In the genomic region with DNA sequence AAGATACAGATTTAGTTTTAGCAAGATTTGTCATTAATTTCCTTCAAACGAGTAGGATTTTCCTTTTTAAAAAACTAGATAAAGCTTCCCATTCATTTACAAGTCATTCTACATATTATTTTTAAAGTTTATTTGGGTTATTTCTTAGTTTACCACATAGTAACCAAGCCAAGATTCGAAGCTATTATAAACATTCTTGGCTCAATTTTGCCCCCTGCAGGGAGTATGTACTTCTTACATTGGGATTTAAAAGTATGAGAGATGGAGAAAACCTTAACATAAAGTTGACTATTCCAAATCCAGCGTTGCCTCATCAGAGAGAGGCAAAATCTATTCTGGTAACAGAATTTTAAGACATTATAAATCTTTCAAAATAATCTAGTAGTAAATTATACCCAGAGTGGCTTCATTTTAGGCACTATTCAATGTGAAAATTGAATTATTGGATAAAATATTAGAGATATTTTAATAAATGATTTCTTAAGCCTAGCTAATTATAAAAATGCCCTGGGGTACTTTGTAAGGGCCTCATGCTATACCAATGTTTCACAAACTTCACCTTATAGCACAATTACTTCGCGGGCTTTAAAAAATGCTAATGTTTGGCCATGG, we compare ENCODE assay signal across 9 cellular contexts. TPM values are rescaled to one million over a fixed set of nuclear protein-coding genes. Genes with fewer than 3 reads are reported as not detected.
DNase-seq lines count a peak whose midpoint lies in the region; ATAC-seq and TF ChIP-seq lines count a peak whose summit lies in the region.
"Had no signal": no experiment of that assay in that cellular context is flagged by ENCODE, and none has a peak within 500 bp of the region (broad histone marks: within the 10 kb centered on the region; RNA-seq: fewer than 3 reads in every experiment).

No MANE protein-coding gene starts in this region.

- H3K4me1 ChIP-seq in Caco-2 = no peaks in the 10 kb centered on the region
- peaks cover 35% of the 10 kb centered on the region for H3K4me1 ChIP-seq in iPS-18a (ENCODE audit: control insufficient read depth, low read depth, low read length)

- H3K9me3 Mint-ChIP-seq in Caco-2 (ENCODE audit: unreplicated experiment) = peaks cover 24% of the 10 kb centered on the region

- no peaks in the 10 kb centered on the region for H3K27me3 ChIP-seq in Caco-2 (replicated peaks; ENCODE audit: control insufficient read depth, insufficient read depth, low read length)
- no peaks in the 10 kb centered on the region for H3K27me3 ChIP-seq in iPS-18a (ENCODE audit: control insufficient read depth, insufficient read depth, low read length)

- POLR2A ChIA-PET in Caco-2 (lab: Charles Lee) (no interaction called here), HEK293T (lab: Yijun Ruan, JAX) (no interaction called here)

- H3K36me3 ChIP-seq in Caco-2 (ENCODE audit: control insufficient read depth, insufficient read depth, low read length) (no peaks in the 10 kb centered on the region), iPS-18a (ENCODE audit: control insufficient read depth, low read depth, low read length) (no peaks in the 10 kb centered on the region)

- H3K9me3 ChIP-seq in Caco-2 (peaks cover 8% of the 10 kb centered on the region), iPS-18a (ENCODE audit: control insufficient read depth, low read depth, low read length) (peaks cover 1% of the 10 kb centered on the region)

- CTCF ChIA-PET in Caco-2 (lab: Charles Lee) (interaction anchor here (0.6 to 0.8 kb wide), 3 partner anchors 342 to 935 kb away, joined by 3 read pairs; a partner anchor contains a TSS), HEK293T (lab: Yijun Ruan, JAX) (interaction anchor here (0.6 kb wide), 1 partner anchor 623 kb away, joined by 6 read pairs; no protein-coding TSS in a partner anchor)

- H3K4me3 Mint-ChIP-seq in Caco-2 (ENCODE audit: unreplicated experiment) = no peak overlapping the region
- H3K4me3 Mint-ChIP-seq: IgD-negative memory B cell had no signal

- H3K27me3 Mint-ChIP-seq in Caco-2 (ENCODE audit: insufficient read depth, unreplicated experiment) = no peaks in the 10 kb centered on the region
- H3K27me3 Mint-ChIP-seq: IgD-negative memory B cell had no signal

- DNase-seq in Caco-2 (peak in 1 of 2 experiments; percentile 35), HEK293T (ENCODE audit: extremely low spot score) (peak; percentile 9), SW480 (ENCODE audit: low spot score) (peak; percentile 65), posterior cingulate gyrus (no peak)
- no peak for DNase-seq in activated T-cell treated with anti-CD3 and anti-CD28 coated beads, Interleukin-2, amount 50 U/mL, for 1 hour

- intact Hi-C loops in Caco-2 (cut with micrococcal nuclease; ENCODE audit: unreplicated experiment) (loop anchor here (1.0 to 5.0 kb wide), 6 partner anchors 178 to 937 kb away; no protein-coding TSS in a partner anchor), posterior cingulate gyrus (cut with DNase I) (loop anchor here (5.0 kb wide), 1 partner anchor 287 kb away; no protein-coding TSS in a partner anchor)

- peak; percentile 51 to 64 for TF ChIP-seq CTCF in Caco-2 (IDR thresholded peaks at IDR 0.05; ENCODE audit: insufficient read depth in 1 of 2, low read depth in 1 of 2, low read length in 1 of 2, severe bottlenecking in 1 of 2, unreplicated experiment in 1 of 2)

- no peak overlapping the region for H3K9ac ChIP-seq in iPS-18a (ENCODE audit: low read length)

- BruUV-seq in Caco-2 (replicated peaks; lab: Mats Ljungman, UMichigan) = no TSS peak

- no peaks in the 10 kb centered on the region for H3K4me1 Mint-ChIP-seq in Caco-2 (ENCODE audit: low read depth, unreplicated experiment)

- no peak overlapping the region for H3K27ac ChIP-seq in iPS-18a (ENCODE audit: low read length)

- peaks cover 6% of the 10 kb centered on the region for H3K36me3 Mint-ChIP-seq in Caco-2 (ENCODE audit: insufficient read depth, unreplicated experiment)
- H3K36me3 Mint-ChIP-seq: IgD-negative memory B cell had no signal

- no peak for ATAC-seq in GM19452 (IDR thresholded peaks at IDR 0.05; ENCODE audit: unreplicated experiment)
- ATAC-seq in HG03520 (IDR thresholded peaks at IDR 0.05; ENCODE audit: unreplicated experiment) = no peak

- no peak overlapping the region for H3K4me3 ChIP-seq in Caco-2 (ENCODE audit: low read depth, low read length)
- peak overlapping the region; percentile 37 for H3K4me3 ChIP-seq in iPS-18a (ENCODE audit: low read length)

- H3K27ac Mint-ChIP-seq in Caco-2 (ENCODE audit: unreplicated experiment) = no peak overlapping the region
- H3K27ac Mint-ChIP-seq: IgD-negative memory B cell had no signal

TF ChIP-seq in HEK293T, 16 proteins besides CTCF, POLR2A, EP300 and RAD21:
- TF ChIP-seq BHLHE40 (IDR thresholded peaks at IDR 0.05; ENCODE audit: borderline replicate concordance) (no peak), LEF1 (IDR thresholded peaks at IDR 0.05; ENCODE audit: borderline replicate concordance) (no peak), HDGF (IDR thresholded peaks at IDR 0.05; ENCODE audit: borderline replicate concordance) (no peak), FOXK2 (IDR thresholded peaks at IDR 0.05) (no peak), ZNF384 (IDR thresholded peaks at IDR 0.05) (no peak), TARDBP (IDR thresholded peaks at IDR 0.05) (no peak), SUZ12 (IDR thresholded peaks at IDR 0.05) (no peak), ELF4 (IDR thresholded peaks at IDR 0.05) (no peak), NFRKB (IDR thresholded peaks at IDR 0.05) (no peak)
- TF ChIP-seq, protein P1, sequence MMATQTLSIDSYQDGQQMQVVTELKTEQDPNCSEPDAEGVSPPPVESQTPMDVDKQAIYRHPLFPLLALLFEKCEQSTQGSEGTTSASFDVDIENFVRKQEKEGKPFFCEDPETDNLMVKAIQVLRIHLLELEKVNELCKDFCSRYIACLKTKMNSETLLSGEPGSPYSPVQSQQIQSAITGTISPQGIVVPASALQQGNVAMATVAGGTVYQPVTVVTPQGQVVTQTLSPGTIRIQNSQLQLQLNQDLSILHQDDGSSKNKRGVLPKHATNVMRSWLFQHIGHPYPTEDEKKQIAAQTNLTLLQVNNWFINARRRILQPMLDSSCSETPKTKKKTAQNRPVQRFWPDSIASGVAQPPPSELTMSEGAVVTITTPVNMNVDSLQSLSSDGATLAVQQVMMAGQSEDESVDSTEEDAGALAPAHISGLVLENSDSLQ (IDR thresholded peaks at IDR 0.05) = no peak

RNA-seq across cellular contexts. Expression of a gene that starts 39.1 kb away (rescaled TPM):
- 0.09 and 0.56 TPM in 2 replicates for total RNA-seq in Caco-2 (2022)

Comparison
In these comparisons a context has a peak if more than half of its experiments do, and no peak if none do; other contexts are left out.
1. DNase-seq: peak in HEK293T (single experiment) and SW480 (single experiment); none in activated T-cell treated with anti-CD3 and anti-CD28 coated beads, Interleukin-2, amount 50 U/mL, for 1 hour (single experiment) and posterior cingulate gyrus (0 of 10).